Comparison of ENCODE assay signal across 1 cellular context in genomic region chr1:20507564-20508410, GRCh38.
TF ChIP-seq lines count a peak whose summit lies in the region.

Gene MUL1 (minus strand): TSS chr1:20508151. CDS start chr1:20508024, 127 bp downstream.

TF ChIP-seq in K562, 482 proteins besides CTCF, POLR2A, EP300 and RAD21 (continued from another document and continues in another):
- TF ChIP-seq ZBTB40 (IDR thresholded peaks at IDR 0.05) (peak; percentile 99), ZBTB40 (CRISPR knock-in tag; IDR thresholded peaks at IDR 0.05) (no peak), ATF1 (CRISPR knock-in tag; IDR thresholded peaks at IDR 0.05) (peak; percentile 87), ATF1 (tag; IDR thresholded peaks at IDR 0.05) (peak; percentile 99), SRF (CRISPR knock-in tag; IDR thresholded peaks at IDR 0.05) (no peak; a peak in 2 of 4 replicates), ELF2 (CRISPR knock-in tag; IDR thresholded peaks at IDR 0.05) (peak; percentile 83), PML (IDR thresholded peaks at IDR 0.05; ENCODE audit: low read length) (peak; percentile 56; the same call in 1 of the 2 replicates), ZC3H11A (IDR thresholded peaks at IDR 0.05; ENCODE audit: low read depth, low read length) (no peak), GTF2E2 (tag; IDR thresholded peaks at IDR 0.05) (no peak; the same call in 1 of the 2 replicates), NCOA6 (IDR thresholded peaks at IDR 0.05) (no peak), ZNF3 (CRISPR knock-in tag; IDR thresholded peaks at IDR 0.05) (no peak), TEAD4 (IDR thresholded peaks at IDR 0.05; ENCODE audit: low read length) (no peak), TEAD4 (CRISPR knock-in tag; IDR thresholded peaks at IDR 0.05; ENCODE audit: borderline replicate concordance) (no peak), SMAD4 (CRISPR knock-in tag; conservative IDR thresholded peaks at IDR 0.05) (0 out of 2 replicates have a peak, but pooled peaks have one; percentile 27), HMGN3 (IDR thresholded peaks at IDR 0.05; ENCODE audit: borderline replicate concordance, extremely low read depth, insufficient read length, low read depth, low read length) (peak; percentile 60), BMI1 (IDR thresholded peaks at IDR 0.05; ENCODE audit: low read length) (no peak), ZNF707 (CRISPR knock-in tag; conservative IDR thresholded peaks at IDR 0.05) (no peak), SMARCB1 (IDR thresholded peaks at IDR 0.05; ENCODE audit: insufficient read length, low read depth) (no peak), MCM7 (IDR thresholded peaks at IDR 0.05) (no peak), STAT5A (IDR thresholded peaks at IDR 0.05; ENCODE audit: borderline replicate concordance, low read length) (no peak), ZNF77 (CRISPR knock-in tag; IDR thresholded peaks at IDR 0.05) (no peak), SMARCE1 (IDR thresholded peaks at IDR 0.05) (no peak), ZMIZ1 (IDR thresholded peaks at IDR 0.05; ENCODE audit: low read depth in 2 of 2, low read length in 2 of 2) (no peak), RFX5 (IDR thresholded peaks at IDR 0.05; ENCODE audit: low read depth, low read length) (no peak), NFYB (IDR thresholded peaks at IDR 0.05; ENCODE audit: extremely low read depth, insufficient read length) (no peak), BRF2 (IDR thresholded peaks at IDR 0.05; ENCODE audit: borderline replicate concordance, insufficient read depth, insufficient read length) (no peak), FOXJ2 (tag; IDR thresholded peaks at IDR 0.05) (no peak; the same call in 1 of the 2 replicates), EHMT2 (IDR thresholded peaks at IDR 0.05) (peak; percentile 99), E4F1 (CRISPR knock-in tag; IDR thresholded peaks at IDR 0.05; ENCODE audit: borderline replicate concordance) (no peak), ZBTB34 (CRISPR knock-in tag; IDR thresholded peaks at IDR 0.05) (no peak), HDAC3 (IDR thresholded peaks at IDR 0.05; ENCODE audit: borderline replicate concordance, partially characterized antibody) (no peak), IRF9 (tag; IDR thresholded peaks at IDR 0.05) (no peak), ARHGAP35 (IDR thresholded peaks at IDR 0.05; ENCODE audit: partially characterized antibody) (no peak), ID3 (CRISPR knock-in tag; IDR thresholded peaks at IDR 0.05) (no peak), ID3 (tag; IDR thresholded peaks at IDR 0.05) (no peak; the same call in 1 of the 2 replicates), ZNF212 (CRISPR knock-in tag; IDR thresholded peaks at IDR 0.05) (no peak), PYGO2 (tag; IDR thresholded peaks at IDR 0.05) (no peak), ARNT (IDR thresholded peaks at IDR 0.05) (no peak), ZNF76 (CRISPR knock-in tag; IDR thresholded peaks at IDR 0.05; ENCODE audit: borderline replicate concordance) (no peak; the same call in 1 of the 2 replicates), SAFB2 (IDR thresholded peaks at IDR 0.05; ENCODE audit: borderline replicate concordance, low read depth, low read length, severe bottlenecking) (no peak), ETS1 (conservative IDR thresholded peaks at IDR 0.05; ENCODE audit: control insufficient read depth, low read depth, low read length) (peak; percentile 86), HMBOX1 (IDR thresholded peaks at IDR 0.05) (no peak), SIN3B (IDR thresholded peaks at IDR 0.05; ENCODE audit: low read depth) (peak; percentile 97), TCF7L2 (IDR thresholded peaks at IDR 0.05; ENCODE audit: low read depth, low read length) (no peak), EGR1 (conservative IDR thresholded peaks at IDR 0.05) (no peak)
